In the genomic region with DNA sequence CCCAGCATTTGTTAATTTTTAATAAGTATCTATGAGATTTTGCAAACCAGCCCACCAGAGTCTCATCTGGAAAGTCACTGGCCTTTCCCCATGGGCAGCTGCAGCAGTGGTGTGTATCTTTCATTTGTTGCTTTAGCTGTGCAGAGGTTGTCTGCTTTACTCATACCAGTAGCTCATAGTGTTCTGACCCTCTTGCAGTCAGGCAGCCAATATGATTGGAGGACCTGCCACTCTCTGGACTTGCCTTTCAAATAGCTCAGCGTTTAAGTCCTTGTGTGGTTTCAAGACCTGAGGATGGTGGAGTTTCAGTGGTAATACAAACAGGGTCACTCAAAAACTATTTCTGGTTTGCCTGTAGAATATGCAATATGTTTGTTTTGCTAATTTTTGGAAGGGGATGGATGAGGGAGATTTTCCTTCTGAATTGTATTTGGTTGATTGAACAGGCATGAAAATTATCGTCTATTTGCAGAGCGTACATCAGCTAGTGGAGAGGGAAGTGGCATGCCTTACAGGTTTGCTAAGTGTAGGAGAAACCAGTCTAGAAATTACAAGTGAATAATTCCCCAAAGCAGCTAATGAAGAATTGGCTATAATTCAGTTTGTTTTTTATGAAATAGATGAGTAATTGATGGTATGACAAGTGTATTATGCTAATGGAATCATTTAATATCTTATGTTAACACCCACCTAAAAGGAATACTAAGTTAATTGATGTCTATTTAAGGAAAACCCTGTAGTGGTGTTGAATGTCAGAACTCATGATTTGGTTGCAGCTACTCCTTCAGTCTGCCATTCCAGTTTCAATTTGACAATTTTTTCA, we compare ENCODE assay signal across 10 cellular contexts. TPM values are rescaled to one million over a fixed set of nuclear protein-coding genes. Genes with fewer than 3 reads are reported as not detected.
DNase-seq lines count a peak whose midpoint lies in the region; ATAC-seq, FAIRE-seq and TF ChIP-seq lines count a peak whose summit lies in the region.
"Had no signal": no experiment of that assay in that cellular context is flagged by ENCODE, and none has a peak within 500 bp of the region (broad histone marks: within the 10 kb centered on the region; RNA-seq: fewer than 3 reads in every experiment).

No MANE protein-coding gene starts in this region.

- DNase-seq in GM12891 (ENCODE audit: insufficient read length, low spot score) (no peak), NCI-H2107 (lab: John Stamatoyannopoulos, UW) (no peak), mesothelial cell of epicardium (ENCODE audit: low spot score in 2 of 2, unreplicated experiment in 2 of 2) (no peak), NCI-H2107 treated with DMSO at 0.1 percent for 48 hours (lab: John Stamatoyannopoulos, UW; ENCODE audit: unreplicated experiment) (no peak)
- DNase-seq in activated CD4-positive, alpha-beta T cell treated with anti-CD3 and anti-CD28 coated beads, Interleukin-2, amount 10 ng/mL, durations not matched to agents 7 days and 5 days = no peak
- DNase-seq: foreskin melanocyte, NCI-H748 treated with DMSO at 0.1 percent for 48 hours had no signal

- H3K4me3 Mint-ChIP-seq in mesothelial cell of epicardium = no peak overlapping the region
- no peak overlapping the region for H3K4me3 Mint-ChIP-seq in activated CD4-positive, alpha-beta T cell treated with anti-CD3 and anti-CD28 coated beads, Interleukin-2, amount 10 ng/mL, durations not matched to agents 7 days and 5 days

- no peak for TF ChIP-seq POLR2A in GM12891 (IDR thresholded peaks at IDR 0.05; ENCODE audit: low read depth, low read length)

- no peaks in the 10 kb centered on the region for H3K9me3 Mint-ChIP-seq in mesothelial cell of epicardium
- no peaks in the 10 kb centered on the region for H3K9me3 Mint-ChIP-seq in activated CD4-positive, alpha-beta T cell treated with anti-CD3 and anti-CD28 coated beads, Interleukin-2, amount 10 ng/mL, durations not matched to agents 7 days and 5 days

- peak; percentile 99 for ATAC-seq in GM19035 (IDR thresholded peaks at IDR 0.05; ENCODE audit: unreplicated experiment)
- ATAC-seq in HG02588 (IDR thresholded peaks at IDR 0.05; ENCODE audit: unreplicated experiment) = peak; percentile 98
- ATAC-seq in HG03378 (IDR thresholded peaks at IDR 0.05; ENCODE audit: unreplicated experiment) = peak; percentile 98

- peak; percentile 45 for FAIRE-seq in GM12891 (lab: Jason Lieb, UNC)

- TF ChIP-seq CTCF in mesothelial cell of epicardium (IDR thresholded peaks at IDR 0.05; ENCODE audit: unreplicated experiment) = no peak

- H3K36me3 Mint-ChIP-seq in mesothelial cell of epicardium = peaks cover 32% of the 10 kb centered on the region
- peaks cover 30% of the 10 kb centered on the region for H3K36me3 Mint-ChIP-seq in activated CD4-positive, alpha-beta T cell treated with anti-CD3 and anti-CD28 coated beads, Interleukin-2, amount 10 ng/mL, durations not matched to agents 7 days and 5 days (ENCODE audit: low read depth)

- no peaks in the 10 kb centered on the region for H3K27me3 Mint-ChIP-seq in mesothelial cell of epicardium (ENCODE audit: low read depth)
- H3K27me3 Mint-ChIP-seq in activated CD4-positive, alpha-beta T cell treated with anti-CD3 and anti-CD28 coated beads, Interleukin-2, amount 10 ng/mL, durations not matched to agents 7 days and 5 days = no peaks in the 10 kb centered on the region

- H3K27ac Mint-ChIP-seq in mesothelial cell of epicardium = no peak overlapping the region
- no peak overlapping the region for H3K27ac Mint-ChIP-seq in activated CD4-positive, alpha-beta T cell treated with anti-CD3 and anti-CD28 coated beads, Interleukin-2, amount 10 ng/mL, durations not matched to agents 7 days and 5 days

- no peaks in the 10 kb centered on the region for H3K4me1 Mint-ChIP-seq in mesothelial cell of epicardium
- peaks cover 4% of the 10 kb centered on the region for H3K4me1 Mint-ChIP-seq in activated CD4-positive, alpha-beta T cell treated with anti-CD3 and anti-CD28 coated beads, Interleukin-2, amount 10 ng/mL, durations not matched to agents 7 days and 5 days

- POLR2A ChIA-PET in activated CD4-positive, alpha-beta T cell treated with anti-CD3 and anti-CD28 coated beads, Interleukin-2, amount 10 ng/mL, durations not matched to agents 7 days and 5 days (lab: Charles Lee) = no interaction called here

- CTCF ChIA-PET in activated CD4-positive, alpha-beta T cell treated with anti-CD3 and anti-CD28 coated beads, Interleukin-2, amount 10 ng/mL, durations not matched to agents 7 days and 5 days (lab: Charles Lee) = no interaction called here

TF ChIP-seq in GM12891, 5 proteins besides CTCF, POLR2A, EP300 and RAD21:
- no peak for TF ChIP-seq PAX5 (IDR thresholded peaks at IDR 0.05; ENCODE audit: insufficient read depth, low read length, severe bottlenecking)
- no peak for TF ChIP-seq POLR2AphosphoS5 (IDR thresholded peaks at IDR 0.05; ENCODE audit: low read depth, low read length)
- 0 out of 2 replicates have a peak, but pooled peaks have one; percentile 11 for TF ChIP-seq SPI1 (IDR thresholded peaks at IDR 0.05; ENCODE audit: low read depth, low read length)
TF ChIP-seq in GM12891: peak in this region for 1.

RNA-seq across cellular contexts. Expression of a gene that starts 8.9 kb away (rescaled TPM):
- polyA plus RNA-seq in GM12891 (2012; ENCODE audit: low read depth, missing spikeins) = 13.1 TPM
- 30.4 to 33.5 TPM (median 31.6 TPM) in 3 replicates for total RNA-seq in mesothelial cell of epicardium
- 10 to 100 TPM; 36.9 to 37.0 TPM for total RNA-seq in activated CD4-positive, alpha-beta T cell treated with anti-CD3 and anti-CD28 coated beads, Interleukin-2, amount 10 ng/mL, durations not matched to agents 7 days and 5 days

RNA-seq across cellular contexts. Expression of a gene that starts 55.4 kb away (rescaled TPM):
- not detected for polyA plus RNA-seq in GM12891 (2012; ENCODE audit: low read depth, missing spikeins)
- 15.8 to 17.3 TPM (median 17.1 TPM) in 3 replicates for total RNA-seq in mesothelial cell of epicardium
- not detected for total RNA-seq in activated CD4-positive, alpha-beta T cell treated with anti-CD3 and anti-CD28 coated beads, Interleukin-2, amount 10 ng/mL, durations not matched to agents 7 days and 5 days

Comparison
In these comparisons a context has a peak if more than half of its experiments do, and no peak if none do; other contexts are left out.
1. RNA of a gene that starts 55.4 kb away (total RNA-seq): 15.8 to 17.3 TPM in mesothelial cell of epicardium; not detected in activated CD4-positive, alpha-beta T cell treated with anti-CD3 and anti-CD28 coated beads, Interleukin-2, amount 10 ng/mL, durations not matched to agents 7 days and 5 days; every median in the first group is over 10 times any median in the second.
2. Peak in every context shown above with its lines, with median percentiles within 50 percentile points of each other: ATAC-seq.